In the genomic region with DNA sequence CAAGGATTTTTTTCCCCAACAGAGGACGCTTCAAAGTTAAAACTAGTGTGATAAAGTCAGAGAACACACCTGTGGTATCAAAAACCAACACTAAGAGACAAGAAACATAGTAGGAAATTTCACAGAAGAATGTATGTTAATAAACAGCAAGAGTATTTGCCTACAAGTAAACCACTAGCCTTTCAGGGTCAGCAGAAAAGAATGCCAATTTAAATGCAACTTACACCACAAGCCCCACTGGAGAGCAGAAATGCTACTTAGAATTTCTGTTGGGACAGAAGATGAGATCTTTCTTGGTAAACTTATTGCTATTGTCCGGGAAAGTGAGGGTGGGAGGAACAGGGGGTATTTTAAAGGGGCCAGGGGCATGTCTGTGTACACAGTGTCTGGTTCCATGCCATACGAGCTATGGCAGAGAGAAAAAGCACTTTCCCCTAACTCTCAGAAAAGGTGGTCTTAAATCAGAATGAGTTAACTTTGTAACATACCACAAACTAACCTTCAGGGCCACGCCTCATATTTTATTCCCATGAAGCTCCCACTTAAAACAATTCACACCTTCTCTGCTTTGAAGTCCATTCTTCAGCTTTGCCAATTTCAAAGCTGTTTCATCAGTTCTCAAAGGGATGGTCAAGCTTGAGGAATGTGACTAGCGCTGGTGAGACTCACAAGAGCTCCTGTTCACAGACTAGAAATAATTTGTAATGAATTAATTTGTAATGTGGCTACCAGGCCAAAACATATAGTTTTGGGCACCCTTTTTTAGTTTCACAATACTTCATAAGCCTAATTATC, we compare ENCODE assay signal across 1 cellular context.
TF ChIP-seq lines count a peak whose summit lies in the region.

No MANE protein-coding gene starts in this region.

TF ChIP-seq in WTC11, 78 proteins besides CTCF, POLR2A, EP300 and RAD21 (continued from another document):
- TF ChIP-seq, protein P1, sequence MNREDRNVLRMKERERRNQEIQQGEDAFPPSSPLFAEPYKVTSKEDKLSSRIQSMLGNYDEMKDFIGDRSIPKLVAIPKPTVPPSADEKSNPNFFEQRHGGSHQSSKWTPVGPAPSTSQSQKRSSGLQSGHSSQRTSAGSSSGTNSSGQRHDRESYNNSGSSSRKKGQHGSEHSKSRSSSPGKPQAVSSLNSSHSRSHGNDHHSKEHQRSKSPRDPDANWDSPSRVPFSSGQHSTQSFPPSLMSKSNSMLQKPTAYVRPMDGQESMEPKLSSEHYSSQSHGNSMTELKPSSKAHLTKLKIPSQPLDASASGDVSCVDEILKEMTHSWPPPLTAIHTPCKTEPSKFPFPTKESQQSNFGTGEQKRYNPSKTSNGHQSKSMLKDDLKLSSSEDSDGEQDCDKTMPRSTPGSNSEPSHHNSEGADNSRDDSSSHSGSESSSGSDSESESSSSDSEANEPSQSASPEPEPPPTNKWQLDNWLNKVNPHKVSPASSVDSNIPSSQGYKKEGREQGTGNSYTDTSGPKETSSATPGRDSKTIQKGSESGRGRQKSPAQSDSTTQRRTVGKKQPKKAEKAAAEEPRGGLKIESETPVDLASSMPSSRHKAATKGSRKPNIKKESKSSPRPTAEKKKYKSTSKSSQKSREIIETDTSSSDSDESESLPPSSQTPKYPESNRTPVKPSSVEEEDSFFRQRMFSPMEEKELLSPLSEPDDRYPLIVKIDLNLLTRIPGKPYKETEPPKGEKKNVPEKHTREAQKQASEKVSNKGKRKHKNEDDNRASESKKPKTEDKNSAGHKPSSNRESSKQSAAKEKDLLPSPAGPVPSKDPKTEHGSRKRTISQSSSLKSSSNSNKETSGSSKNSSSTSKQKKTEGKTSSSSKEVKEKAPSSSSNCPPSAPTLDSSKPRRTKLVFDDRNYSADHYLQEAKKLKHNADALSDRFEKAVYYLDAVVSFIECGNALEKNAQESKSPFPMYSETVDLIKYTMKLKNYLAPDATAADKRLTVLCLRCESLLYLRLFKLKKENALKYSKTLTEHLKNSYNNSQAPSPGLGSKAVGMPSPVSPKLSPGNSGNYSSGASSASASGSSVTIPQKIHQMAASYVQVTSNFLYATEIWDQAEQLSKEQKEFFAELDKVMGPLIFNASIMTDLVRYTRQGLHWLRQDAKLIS (CRISPR knock-in tag; IDR thresholded peaks at IDR 0.05; ENCODE audit: borderline replicate concordance) = no peak
